Comparison of ENCODE assay signal across 9 cellular contexts in genomic region chr13:112605531-112605990, GRCh38. TPM values are rescaled to one million over a fixed set of nuclear protein-coding genes. Genes with fewer than 3 reads are reported as not detected.
DNase-seq lines count a peak whose midpoint lies in the region; ATAC-seq and TF ChIP-seq lines count a peak whose summit lies in the region.
"Had no signal": no experiment of that assay in that cellular context is flagged by ENCODE, and none has a peak within 500 bp of the region (broad histone marks: within the 10 kb centered on the region; RNA-seq: fewer than 3 reads in every experiment).

No MANE protein-coding gene starts in this region.

- H3K4me3 Mint-ChIP-seq in brain, result peak overlapping the region; percentile 85 to 89 (median 89)

- no peaks in the 10 kb centered on the region for H3K9me2 ChIP-seq in HCT116 (ENCODE audit: insufficient read depth)

- BruUV-seq in HCT116 (replicated peaks; lab: Mats Ljungman, UMichigan), result no TSS peak

- H3K36me3 ChIP-seq in HCT116 (ENCODE audit: control insufficient read depth in 1 of 2, insufficient read depth in 2 of 2, low read length in 2 of 2), result no peaks in the 10 kb centered on the region
- no peaks in the 10 kb centered on the region for H3K36me3 ChIP-seq in mesodermal cell (ENCODE audit: control insufficient read depth, insufficient read depth, low read length)

- ATAC-seq in HCT116 (no peak), HG03460 (IDR thresholded peaks at IDR 0.05; ENCODE audit: unreplicated experiment) (no peak)

- no peaks in the 10 kb centered on the region for H3K27me3 Mint-ChIP-seq in brain

- DNase-seq in A172 (ENCODE audit: low spot score), result peak; percentile 6
- no peak for DNase-seq in HCT116 (ENCODE audit: low read depth, low spot score)
- no peak for DNase-seq in LoVo (ENCODE audit: low spot score)
- no peak for DNase-seq in GM13976 (ENCODE audit: low spot score)
- no peak for DNase-seq in stimulated activated CD4-positive, alpha-beta T cell treated with anti-CD3 and anti-CD28 coated beads, Interleukin-15, amount 100 ng/mL, for 24 hours
- DNase-seq: NCI-H2029 treated with DMSO at 0.1 percent for 48 hours had no signal

- H3K4me1 ChIP-seq in HCT116 (ENCODE audit: control insufficient read depth in 1 of 2, insufficient read depth in 2 of 2, low read length in 2 of 2), result peaks cover 0 to 9% of the 10 kb centered on the region in 2 experiments; a peak in 2 of 4 replicates
- H3K4me1 ChIP-seq in mesodermal cell (ENCODE audit: control insufficient read depth, insufficient read depth, low read length, poor library complexity, severe bottlenecking), result no peaks in the 10 kb centered on the region

- TF ChIP-seq POLR2A in HCT116 (IDR thresholded peaks at IDR 0.05; ENCODE audit: borderline replicate concordance, extremely low read depth, insufficient read depth, insufficient read length), result no peak

- TF ChIP-seq RAD21 in HCT116 (IDR thresholded peaks at IDR 0.05; ENCODE audit: low read depth), result no peak

- POLR2A ChIA-PET in HCT116 (lab: Charles Lee), result no interaction called here

- peaks cover 0 to 7% (median 4%) of the 10 kb centered on the region in 5 experiments for H3K9me3 Mint-ChIP-seq in brain

- H3K27ac ChIP-seq in HCT116 (ENCODE audit: low read depth, low read length), result no peak overlapping the region
- H3K27ac ChIP-seq in mesodermal cell (ENCODE audit: low read depth, low read length, severe bottlenecking), result no peak overlapping the region

- WGBS in mesodermal cell (ENCODE audit: insufficient coverage in 2 of 2), 2 experiments, result 87 to 90% methylated on average over 15 of the region's 18 CpGs

- intact Hi-C loops in HCT116 (cut with micrococcal nuclease), result no loop called here

- H3K4me3 ChIP-seq in HCT116 (replicated peaks in 1 of 2; ENCODE audit: low read depth in 1 of 2, low read length in 2 of 2) (no peak overlapping the region), mesodermal cell (ENCODE audit: extremely low read depth, insufficient read depth, low read length, poor library complexity, severe bottlenecking) (peak overlapping the region; percentile 40)

- H3K9ac ChIP-seq in HCT116 (ENCODE audit: low read length), result no peak overlapping the region

- H3K27ac Mint-ChIP-seq in brain, result peak overlapping the region; percentile 75 to 91 (median 78)

- peak overlapping the region; percentile 96 for H2AFZ ChIP-seq in HCT116 (ENCODE audit: low read depth, low read length, poor library complexity, severe bottlenecking)

- in situ Hi-C loops in GM13976 (cut with MboI; ENCODE audit: low sequenced_read_pairs, unreplicated experiment), result loop anchor here (25.0 kb wide), 1 partner anchor 1143 kb away; no protein-coding TSS in a partner anchor

- peak overlapping the region; percentile 77 for H3K4me2 ChIP-seq in HCT116 (ENCODE audit: low read length)

- no peaks in the 10 kb centered on the region for H4K20me1 ChIP-seq in HCT116 (ENCODE audit: insufficient read depth)

- peaks cover 36% of the 10 kb centered on the region for H3K4me1 Mint-ChIP-seq in brain

- RAD21 ChIA-PET in HCT116 (lab: Charles Lee; ENCODE audit: low non-redundant PET in 1 of 2, low total read pairs in 2 of 2, uncharacterized antibody in 2 of 2, unreplicated experiment in 2 of 2), result no interaction called here

- H3K9me3 ChIP-seq in HCT116 (ENCODE audit: control insufficient read depth in 1 of 2, insufficient read depth in 1 of 2, low read depth in 1 of 2, low read length in 2 of 2) (no peaks in the 10 kb centered on the region), mesodermal cell (ENCODE audit: control insufficient read depth, low read length) (no peaks in the 10 kb centered on the region)

- no peaks in the 10 kb centered on the region for H3K79me2 ChIP-seq in HCT116 (ENCODE audit: insufficient read depth, low read length)

- TF ChIP-seq CTCF in HCT116 (IDR thresholded peaks at IDR 0.05 in 2 of 3, conservative IDR thresholded peaks at IDR 0.05 in 1 of 3; ENCODE audit: borderline replicate concordance in 1 of 3, insufficient read depth in 1 of 3, low read depth in 2 of 3, low read length in 2 of 3) (no peak), brain (conservative IDR thresholded peaks at IDR 0.05) (no peak), GM13976 (IDR thresholded peaks at IDR 0.05; ENCODE audit: borderline replicate concordance, control extremely low read depth, extremely low read depth, insufficient read depth, missing control alignments) (no peak)

- no peaks in the 10 kb centered on the region for H3K36me3 Mint-ChIP-seq in brain

- peaks cover 10% of the 10 kb centered on the region; the same call in 1 of the 2 replicates for H3K27me3 ChIP-seq in HCT116 (ENCODE audit: insufficient read depth, low read length)

- CTCF ChIA-PET in HCT116 (lab: Charles Lee), result no interaction called here

TF ChIP-seq in HCT116, 20 proteins besides CTCF, POLR2A, EP300 and RAD21:
- TF ChIP-seq MAX (IDR thresholded peaks at IDR 0.05), result no peak
- no peak for TF ChIP-seq EZH2 (IDR thresholded peaks at IDR 0.05)
- TF ChIP-seq SRF (IDR thresholded peaks at IDR 0.05; ENCODE audit: low read depth), result no peak
- no peak for TF ChIP-seq YY1 (IDR thresholded peaks at IDR 0.05; ENCODE audit: extremely low read depth, insufficient replicate concordance, low read depth, low read length)
- TF ChIP-seq CBX3 (IDR thresholded peaks at IDR 0.05; ENCODE audit: low read depth), result no peak
- TF ChIP-seq CEBPB (IDR thresholded peaks at IDR 0.05; ENCODE audit: low read depth), result no peak
- no peak for TF ChIP-seq ZNF274 (IDR thresholded peaks at IDR 0.05; ENCODE audit: low read depth, low read length)
- TF ChIP-seq EZH2phosphoT487 (IDR thresholded peaks at IDR 0.05; ENCODE audit: borderline replicate concordance), result no peak
- no peak for TF ChIP-seq EGR1 (IDR thresholded peaks at IDR 0.05; ENCODE audit: low read depth)
- no peak for TF ChIP-seq POLR2AphosphoS5 (IDR thresholded peaks at IDR 0.05; ENCODE audit: low read depth, low read length)
- no peak for TF ChIP-seq ELF1 (IDR thresholded peaks at IDR 0.05; ENCODE audit: borderline replicate concordance, low read depth)
- TF ChIP-seq JUND (IDR thresholded peaks at IDR 0.05), result no peak
- TF ChIP-seq ATF3 (IDR thresholded peaks at IDR 0.05), result no peak
- no peak for TF ChIP-seq ZBTB33 (IDR thresholded peaks at IDR 0.05; ENCODE audit: extremely low read depth, insufficient replicate concordance, low read length)
- no peak for TF ChIP-seq FOSL1 (IDR thresholded peaks at IDR 0.05; ENCODE audit: low read depth)
- TF ChIP-seq ZFX (IDR thresholded peaks at IDR 0.05), result no peak
- no peak for TF ChIP-seq SIN3A (IDR thresholded peaks at IDR 0.05; ENCODE audit: low read depth)
- TF ChIP-seq REST (IDR thresholded peaks at IDR 0.05; ENCODE audit: low read depth), result no peak

RNA-seq across cellular contexts. Expression of gene TUBGCP3, which starts 17.6 kb away (rescaled TPM):
- 14.3 and 16.7 TPM in 2 replicates for total RNA-seq in A172 (2014; rRNA removed; shearing (Covaris generic))
- 51.4 TPM for total RNA-seq in HCT116 (2021; ENCODE audit: unreplicated experiment)
- 32.3 and 35.5 TPM in 2 replicates for polyA plus RNA-seq in HCT116 (2012)
- polyA plus RNA-seq in brain (ENCODE audit: insufficient read depth, low read depth, low replicate concordance), result 15.8 TPM
- polyA plus RNA-seq in mesodermal cell (2013, experiment 1 of 2), result 22.6 TPM
- polyA plus RNA-seq in mesodermal cell (2013, experiment 2 of 2), result 21.1 TPM
